8 cellular contexts compared by ENCODE assay signal in the genomic region with DNA sequence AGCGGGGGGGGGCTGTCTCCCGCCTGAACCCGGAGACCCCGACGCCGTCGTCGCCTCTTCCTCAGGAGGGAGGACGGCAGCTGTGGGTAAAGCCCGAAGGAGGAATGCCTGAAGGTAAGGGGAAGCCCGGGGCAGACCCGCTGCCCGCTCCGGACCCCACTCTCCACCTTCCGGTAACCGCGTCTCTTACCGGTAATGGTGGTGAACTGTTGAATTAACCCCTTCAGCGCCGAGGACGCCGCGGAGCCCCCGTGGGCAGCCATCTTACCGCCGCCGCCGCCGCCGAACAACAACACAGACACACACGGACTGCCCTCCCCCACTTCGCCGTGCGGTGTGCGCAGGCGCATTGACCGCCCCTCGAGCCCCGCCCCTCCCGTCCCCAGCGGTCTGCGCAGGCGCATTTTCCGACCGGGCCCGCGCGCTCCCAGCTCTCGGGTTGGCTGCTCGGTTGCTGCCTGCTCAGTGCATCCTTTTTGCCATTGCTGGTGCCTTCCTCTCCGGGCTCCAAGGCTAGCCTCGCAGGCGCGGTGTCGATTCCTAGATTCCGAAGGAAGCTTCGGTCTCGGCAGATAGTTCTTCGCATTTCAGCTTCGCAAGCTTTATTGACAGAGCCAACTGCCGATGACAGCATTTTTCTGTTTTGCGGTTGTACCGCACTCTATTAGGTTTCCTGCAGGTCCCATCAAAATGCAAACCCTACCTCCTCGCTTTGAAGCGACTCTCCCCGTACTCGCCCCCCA. TPM values are rescaled to one million over a fixed set of nuclear protein-coding genes. Genes with fewer than 3 reads are reported as not detected.
A peak's percentile ranks its signal among the peaks of the same experiment; 100 is the strongest.
DNase-seq lines count a peak whose midpoint lies in the region; ATAC-seq and TF ChIP-seq lines count a peak whose summit lies in the region.

A gene with protein sequence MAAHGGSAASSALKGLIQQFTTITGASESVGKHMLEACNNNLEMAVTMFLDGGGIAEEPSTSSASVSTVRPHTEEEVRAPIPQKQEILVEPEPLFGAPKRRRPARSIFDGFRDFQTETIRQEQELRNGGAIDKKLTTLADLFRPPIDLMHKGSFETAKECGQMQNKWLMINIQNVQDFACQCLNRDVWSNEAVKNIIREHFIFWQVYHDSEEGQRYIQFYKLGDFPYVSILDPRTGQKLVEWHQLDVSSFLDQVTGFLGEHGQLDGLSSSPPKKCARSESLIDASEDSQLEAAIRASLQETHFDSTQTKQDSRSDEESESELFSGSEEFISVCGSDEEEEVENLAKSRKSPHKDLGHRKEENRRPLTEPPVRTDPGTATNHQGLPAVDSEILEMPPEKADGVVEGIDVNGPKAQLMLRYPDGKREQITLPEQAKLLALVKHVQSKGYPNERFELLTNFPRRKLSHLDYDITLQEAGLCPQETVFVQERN (minus strand): TSS at position 291 of the 743 bp plus-strand sequence. CDS start 28 bp downstream, at position 263.

- POLR2A ChIA-PET in activated CD4-positive, alpha-beta memory T cell treated with anti-CD3 and anti-CD28 coated beads for 36 hours (lab: Charles Lee): interaction anchor here (0.6 to 2.2 kb wide), 7 partner anchors 9 to 209 kb away, joined by 3 to 11 read pairs (median 3); no protein-coding TSS in a partner anchor

- H3K36me3 Mint-ChIP-seq in activated CD4-positive, alpha-beta memory T cell treated with anti-CD3 and anti-CD28 coated beads for 36 hours: peaks cover 3% of the 10 kb centered on the region

- peak within 1 kb of the TSS; percentile 75 for H3K4me3 Mint-ChIP-seq in activated CD4-positive, alpha-beta memory T cell treated with anti-CD3 and anti-CD28 coated beads for 36 hours

- H3K9ac ChIP-seq in liver (ENCODE audit: low read depth in 1 of 2, low read length in 2 of 2): peak within 1 kb of the TSS; percentile 77 to 93

- TF ChIP-seq RAD21 in liver (IDR thresholded peaks at IDR 0.05): peak; percentile 4 to 35

- H3K9me3 ChIP-seq in liver (ENCODE audit: control insufficient read depth in 4 of 4, low read length in 3 of 4): no peaks in the 10 kb centered on the region

- peak within 1 kb of the TSS; percentile 90 for H3K27ac Mint-ChIP-seq in activated CD4-positive, alpha-beta memory T cell treated with anti-CD3 and anti-CD28 coated beads for 36 hours

- CTCF ChIA-PET in activated CD4-positive, alpha-beta memory T cell treated with anti-CD3 and anti-CD28 coated beads for 36 hours (lab: Charles Lee): interaction anchor here (0.9 to 1.2 kb wide), 3 partner anchors 12 to 90 kb away, joined by 3 read pairs; no protein-coding TSS in a partner anchor

- peaks cover 13% of the 10 kb centered on the region for H3K4me1 Mint-ChIP-seq in activated CD4-positive, alpha-beta memory T cell treated with anti-CD3 and anti-CD28 coated beads for 36 hours (ENCODE audit: low read depth)

- ATAC-seq in GM19438 (IDR thresholded peaks at IDR 0.05; ENCODE audit: low read depth, unreplicated experiment): peak; percentile 74

- intact Hi-C loops in activated CD4-positive, alpha-beta memory T cell treated with anti-CD3 and anti-CD28 coated beads for 36 hours (cut with micrococcal nuclease): loop anchor here (1.0 to 5.0 kb wide), 4 partner anchors 70 to 158 kb away; a partner anchor contains a TSS
- intact Hi-C loops in dorsolateral prefrontal cortex (cut with DNase I): loop anchor here (2.0 to 5.0 kb wide), 4 partner anchors 70 to 136 kb away; a partner anchor contains a TSS

- no peaks in the 10 kb centered on the region for H3K9me3 Mint-ChIP-seq in activated CD4-positive, alpha-beta memory T cell treated with anti-CD3 and anti-CD28 coated beads for 36 hours

- H3K27me3 Mint-ChIP-seq in activated CD4-positive, alpha-beta memory T cell treated with anti-CD3 and anti-CD28 coated beads for 36 hours: no peaks in the 10 kb centered on the region

- no peaks in the 10 kb centered on the region for H3K36me3 ChIP-seq in liver (ENCODE audit: control insufficient read depth in 4 of 4, insufficient read depth in 3 of 4, low read depth in 1 of 4, low read length in 3 of 4)

- WGBS in liver: under 1% methylated on average over 67 of the region's 67 CpGs

- H3K27ac ChIP-seq in dorsolateral prefrontal cortex (peak within 1 kb of the TSS; percentile 65 to 99 (median 96)), liver (ENCODE audit: low read depth in 1 of 2, low read length in 2 of 2) (peak within 1 kb of the TSS; percentile 95 to 97)

- no peaks in the 10 kb centered on the region for H3K27me3 ChIP-seq in dorsolateral prefrontal cortex
- no peaks in the 10 kb centered on the region for H3K27me3 ChIP-seq in liver (ENCODE audit: control insufficient read depth in 4 of 4, insufficient read depth in 4 of 4, low read length in 3 of 4)

- peak; percentile 97 for DNase-seq in CD1c-positive myeloid dendritic cell (ENCODE audit: extremely low spot score)
- peak; percentile 99 for DNase-seq in HK-2 (ENCODE audit: unreplicated experiment)
- DNase-seq in NCI-H82 treated with DMSO at 0.1 percent for 48 hours (lab: John Stamatoyannopoulos, UW; ENCODE audit: unreplicated experiment): peak; percentile 95
- DNase-seq in activated CD4-positive, alpha-beta memory T cell treated with anti-CD3 and anti-CD28 coated beads for 36 hours: peak; percentile 98
- peak; percentile 88 to 95 (median 92) for DNase-seq in dorsolateral prefrontal cortex
- peak; percentile 96 for DNase-seq in stimulated activated CD4-positive, alpha-beta T cell treated with anti-CD3 and anti-CD28 coated beads, Interleukin-4, amount 100 ng/mL, for 1 hour

- H3K4me3 ChIP-seq in dorsolateral prefrontal cortex: peak within 1 kb of the TSS; percentile 75 to 100 (median 97)
- peak within 1 kb of the TSS; percentile 89 to 99 (median 97) for H3K4me3 ChIP-seq in liver (ENCODE audit: low read depth in 1 of 3, low read length in 3 of 3)

- TF ChIP-seq CTCF in dorsolateral prefrontal cortex (IDR thresholded peaks at IDR 0.05 in 54 of 56, conservative IDR thresholded peaks at IDR 0.05 in 2 of 56; ENCODE audit: low read depth in 1 of 56, partially characterized antibody in 56 of 56) (peak in 23 of 56 donors; percentile 5 to 46 (median 21)), liver (IDR thresholded peaks at IDR 0.05; ENCODE audit: low read depth, low read length, missing input control) (no peak)

- peaks cover 0 to 16% (median 7%) of the 10 kb centered on the region in 4 donors for H3K4me1 ChIP-seq in liver (ENCODE audit: control insufficient read depth in 4 of 4, insufficient read depth in 4 of 4, low read length in 3 of 4)

TF ChIP-seq in liver, 16 proteins besides CTCF, POLR2A, EP300 and RAD21:
- TF ChIP-seq TAF1 (conservative IDR thresholded peaks at IDR 0.05): peak; percentile 78
- no peak for TF ChIP-seq HNF4A (conservative IDR thresholded peaks at IDR 0.05)
- peak in 1 of 2 donors; percentile 16 for TF ChIP-seq GABPA (IDR thresholded peaks at IDR 0.05 in 1 of 2, conservative IDR thresholded peaks at IDR 0.05 in 1 of 2)
- TF ChIP-seq, protein P1, sequence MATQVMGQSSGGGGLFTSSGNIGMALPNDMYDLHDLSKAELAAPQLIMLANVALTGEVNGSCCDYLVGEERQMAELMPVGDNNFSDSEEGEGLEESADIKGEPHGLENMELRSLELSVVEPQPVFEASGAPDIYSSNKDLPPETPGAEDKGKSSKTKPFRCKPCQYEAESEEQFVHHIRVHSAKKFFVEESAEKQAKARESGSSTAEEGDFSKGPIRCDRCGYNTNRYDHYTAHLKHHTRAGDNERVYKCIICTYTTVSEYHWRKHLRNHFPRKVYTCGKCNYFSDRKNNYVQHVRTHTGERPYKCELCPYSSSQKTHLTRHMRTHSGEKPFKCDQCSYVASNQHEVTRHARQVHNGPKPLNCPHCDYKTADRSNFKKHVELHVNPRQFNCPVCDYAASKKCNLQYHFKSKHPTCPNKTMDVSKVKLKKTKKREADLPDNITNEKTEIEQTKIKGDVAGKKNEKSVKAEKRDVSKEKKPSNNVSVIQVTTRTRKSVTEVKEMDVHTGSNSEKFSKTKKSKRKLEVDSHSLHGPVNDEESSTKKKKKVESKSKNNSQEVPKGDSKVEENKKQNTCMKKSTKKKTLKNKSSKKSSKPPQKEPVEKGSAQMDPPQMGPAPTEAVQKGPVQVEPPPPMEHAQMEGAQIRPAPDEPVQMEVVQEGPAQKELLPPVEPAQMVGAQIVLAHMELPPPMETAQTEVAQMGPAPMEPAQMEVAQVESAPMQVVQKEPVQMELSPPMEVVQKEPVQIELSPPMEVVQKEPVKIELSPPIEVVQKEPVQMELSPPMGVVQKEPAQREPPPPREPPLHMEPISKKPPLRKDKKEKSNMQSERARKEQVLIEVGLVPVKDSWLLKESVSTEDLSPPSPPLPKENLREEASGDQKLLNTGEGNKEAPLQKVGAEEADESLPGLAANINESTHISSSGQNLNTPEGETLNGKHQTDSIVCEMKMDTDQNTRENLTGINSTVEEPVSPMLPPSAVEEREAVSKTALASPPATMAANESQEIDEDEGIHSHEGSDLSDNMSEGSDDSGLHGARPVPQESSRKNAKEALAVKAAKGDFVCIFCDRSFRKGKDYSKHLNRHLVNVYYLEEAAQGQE (IDR thresholded peaks at IDR 0.05): peak; percentile 17
- peak in 1 of 2 donors; percentile 16 for TF ChIP-seq EGR1 (IDR thresholded peaks at IDR 0.05; ENCODE audit: low read depth in 2 of 2)
- TF ChIP-seq RXRA (IDR thresholded peaks at IDR 0.05): no peak
- TF ChIP-seq, protein P2, sequence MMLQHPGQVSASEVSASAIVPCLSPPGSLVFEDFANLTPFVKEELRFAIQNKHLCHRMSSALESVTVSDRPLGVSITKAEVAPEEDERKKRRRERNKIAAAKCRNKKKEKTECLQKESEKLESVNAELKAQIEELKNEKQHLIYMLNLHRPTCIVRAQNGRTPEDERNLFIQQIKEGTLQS (IDR thresholded peaks at IDR 0.05): no peak
- no peak for TF ChIP-seq NR2F2 (IDR thresholded peaks at IDR 0.05)
- TF ChIP-seq, protein P3, sequence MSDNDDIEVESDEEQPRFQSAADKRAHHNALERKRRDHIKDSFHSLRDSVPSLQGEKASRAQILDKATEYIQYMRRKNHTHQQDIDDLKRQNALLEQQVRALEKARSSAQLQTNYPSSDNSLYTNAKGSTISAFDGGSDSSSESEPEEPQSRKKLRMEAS (IDR thresholded peaks at IDR 0.05): peak; percentile 47
- TF ChIP-seq YY1 (IDR thresholded peaks at IDR 0.05): peak; percentile 98
TF ChIP-seq in liver: peak in this region for 6.

RNA-seq across cellular contexts. Expression of the gene that starts here (rescaled TPM):
- 10 to 100 TPM; 58.1 to 61.1 TPM for total RNA-seq in activated CD4-positive, alpha-beta memory T cell treated with anti-CD3 and anti-CD28 coated beads for 36 hours
- total RNA-seq in dorsolateral prefrontal cortex: 100 to 1,000 TPM in 3 of 120 experiments, 10 to 100 TPM in 117; 60.6 to 105 (median 78.4) TPM
- 10 to 100 TPM in 1 of 2 donors, 1 to 10 TPM in 1; 9.6 to 15.5 TPM for total RNA-seq in liver
- 1 to 10 TPM; 2.9 to 5.8 TPM for polyA plus RNA-seq in liver

Comparison
In these comparisons a context has a peak if more than half of its experiments do, and no peak if none do; other contexts are left out.
1. Peak in every context shown above with its lines: DNase-seq, ATAC-seq, H3K4me3 ChIP-seq and H3K27ac ChIP-seq.